ENCODE assay signal across 8 cellular contexts in genomic region chr2:78861546-78861945, GRCh38.
DNase-seq lines count a peak whose midpoint lies in the region; ATAC-seq and TF ChIP-seq lines count a peak whose summit lies in the region.

No MANE protein-coding gene starts in this region.

- no peak overlapping the region for H3K27ac ChIP-seq in brain microvascular endothelial cell
- no peak overlapping the region for H3K27ac ChIP-seq in psoas muscle

- H3K27me3 ChIP-seq in brain microvascular endothelial cell (replicated peaks) (no peaks in the 10 kb centered on the region), psoas muscle (ENCODE audit: insufficient read depth in 3 of 3, low read length in 2 of 3) (no peaks in the 10 kb centered on the region)

- TF ChIP-seq CTCF in brain microvascular endothelial cell (IDR thresholded peaks at IDR 0.05; ENCODE audit: low read depth, low read length, missing control alignments) = peak; percentile 27
- peak; percentile 46 for TF ChIP-seq CTCF in psoas muscle (IDR thresholded peaks at IDR 0.05)

- no peaks in the 10 kb centered on the region for H3K4me1 ChIP-seq in psoas muscle

- H3K36me3 ChIP-seq in brain microvascular endothelial cell (replicated peaks) (no peaks in the 10 kb centered on the region), psoas muscle (ENCODE audit: insufficient read depth in 1 of 2, low read depth in 1 of 2) (no peaks in the 10 kb centered on the region)

- in situ Hi-C loops in KBM-7 (cut with MboI; ENCODE audit: low pct_unique_long_range_greater_than_20kb, low sequenced_read_pairs) = no loop called here
- in situ Hi-C loops in brain microvascular endothelial cell (cut with HindIII; ENCODE audit: low pct_ligation_motif_present, low sequenced_read_pairs) = no loop called here

- H3K4me3 ChIP-seq in brain microvascular endothelial cell (ENCODE audit: low read depth, low read length) (no peak overlapping the region), psoas muscle (no peak overlapping the region)

- ATAC-seq in psoas muscle = peak in 1 of 4 donors; percentile 77

- no peaks in the 10 kb centered on the region for H3K9me3 ChIP-seq in psoas muscle

- 63 to 74% (median 68%) methylated on average over 6 of the region's 6 CpGs for WGBS in psoas muscle, 3 donors

- DNase-seq in NCI-H146 (lab: John Stamatoyannopoulos, UW) (peak; percentile 11), NCI-H146 treated with DMSO at 0.1 percent for 48 hours (lab: John Stamatoyannopoulos, UW; ENCODE audit: unreplicated experiment) (no peak), KBM-7 (peak; percentile 26), brain microvascular endothelial cell (no peak), psoas muscle (no peak), GOT3 (lab: John Stamatoyannopoulos, UW) (no peak), amygdala (lab: John Stamatoyannopoulos, UW) (no peak), GM03348 (ENCODE audit: low spot score) (no peak)

- intact Hi-C loops in psoas muscle (cut with DNase I) = no loop called here

Comparison
In these comparisons a context has a peak if more than half of its experiments do, and no peak if none do; other contexts are left out.
1. DNase-seq: peak in NCI-H146 (single experiment) and KBM-7 (single experiment); none in NCI-H146 treated with DMSO at 0.1 percent for 48 hours (single experiment), brain microvascular endothelial cell (single experiment), psoas muscle (0 of 2), GOT3 (single experiment), amygdala (0 of 56) and GM03348 (single experiment).